ENCODE assay signal across 9 cellular contexts in genomic region chr1:6440198-6441126, GRCh38. TPM values are rescaled to one million over a fixed set of nuclear protein-coding genes. Genes with fewer than 3 reads are reported as not detected.
DNase-seq lines count a peak whose midpoint lies in the region; ATAC-seq and TF ChIP-seq lines count a peak whose summit lies in the region.
"Had no signal": no experiment of that assay in that cellular context is flagged by ENCODE, and none has a peak within 500 bp of the region (broad histone marks: within the 10 kb centered on the region; RNA-seq: fewer than 3 reads in every experiment).

No MANE protein-coding gene starts in this region.

- H3K4me1 ChIP-seq in BLaER1: peaks cover 41% of the 10 kb centered on the region
- H3K4me1 ChIP-seq in adipocyte (ENCODE audit: control insufficient read depth, insufficient read depth, low read length): peaks cover 4% of the 10 kb centered on the region

- POLR2A ChIA-PET in HEK293T (lab: Yijun Ruan, JAX): no interaction called here

- no peak overlapping the region for H3K27ac Mint-ChIP-seq in T-helper 17 cell

- H3K36me3 ChIP-seq in BLaER1 (no peaks in the 10 kb centered on the region), adipocyte (ENCODE audit: control insufficient read depth, insufficient read depth, low read length, severe bottlenecking) (no peaks in the 10 kb centered on the region)

- H3K27ac ChIP-seq in BLaER1: no peak overlapping the region

- H3K9ac ChIP-seq in BLaER1 (no peak overlapping the region), adipocyte (ENCODE audit: low read length) (no peak overlapping the region)

- peaks cover 15% of the 10 kb centered on the region for H3K27me3 Mint-ChIP-seq in T-helper 17 cell

- intact Hi-C loops in left colon (cut with DNase I, micrococcal nuclease): no loop called here

- no peak overlapping the region for H3K4me3 Mint-ChIP-seq in T-helper 17 cell

- peaks cover 18% of the 10 kb centered on the region for H3K4me1 Mint-ChIP-seq in T-helper 17 cell

- no peaks in the 10 kb centered on the region for H3K9me3 ChIP-seq in BLaER1
- no peaks in the 10 kb centered on the region for H3K9me3 ChIP-seq in T-helper 17 cell (ENCODE audit: control insufficient read depth, low read length, poor library complexity, severe bottlenecking)
- H3K9me3 ChIP-seq in adipocyte (ENCODE audit: control insufficient read depth, low read length): no peaks in the 10 kb centered on the region

- H3K4me2 ChIP-seq in BLaER1: peak overlapping the region; percentile 82

- ATAC-seq in T-helper 17 cell (peak; percentile 90), left colon (peak; percentile 83), GM21526 (IDR thresholded peaks at IDR 0.05; ENCODE audit: low FRiP score, unreplicated experiment) (no peak)

- CTCF ChIA-PET in HEK293T (lab: Yijun Ruan, JAX): interaction anchor here (0.6 to 1.4 kb wide), 8 partner anchors 8 to 92 kb away, joined by 3 to 5 read pairs (median 4); no protein-coding TSS in a partner anchor

- no peaks in the 10 kb centered on the region; the same call in 1 of the 2 replicates for H4K20me1 ChIP-seq in BLaER1

- DNase-seq in HEK293T (ENCODE audit: extremely low spot score) (peak; percentile 73), T-helper 17 cell (peak; percentile 69 to 79 (median 76)), adipocyte (ENCODE audit: low read depth) (peak; percentile 48), left colon (peak; percentile 82 to 87), middle frontal gyrus (ENCODE audit: extremely low spot score, low spot score) (no peak)
- peak; percentile 84 for DNase-seq in stimulated activated CD8-positive, alpha-beta memory T cell treated with anti-CD3 and anti-CD28 coated beads, Interleukin-4, amount 100 ng/mL, for 48 hours

- H3K4me3 ChIP-seq in BLaER1: peak overlapping the region; percentile 51
- no peak overlapping the region for H3K4me3 ChIP-seq in adipocyte (ENCODE audit: low read length)

- H3K27me3 ChIP-seq in BLaER1: peaks cover 47% of the 10 kb centered on the region
- H3K27me3 ChIP-seq in adipocyte (replicated peaks; ENCODE audit: control insufficient read depth, insufficient read depth, low read length): peaks cover 30% of the 10 kb centered on the region

- H3K36me3 Mint-ChIP-seq in T-helper 17 cell (ENCODE audit: low read depth): peaks cover 3% of the 10 kb centered on the region

TF ChIP-seq in HEK293T, 16 proteins besides CTCF, POLR2A, EP300 and RAD21:
- TF ChIP-seq L3MBTL2 (conservative IDR thresholded peaks at IDR 0.05) (no peak), BHLHE40 (IDR thresholded peaks at IDR 0.05; ENCODE audit: borderline replicate concordance) (no peak), HDGF (IDR thresholded peaks at IDR 0.05; ENCODE audit: borderline replicate concordance) (no peak), SUZ12 (IDR thresholded peaks at IDR 0.05) (no peak), NFRKB (IDR thresholded peaks at IDR 0.05) (no peak), ELF4 (IDR thresholded peaks at IDR 0.05) (no peak), FOXK2 (IDR thresholded peaks at IDR 0.05) (no peak), FOXA1 (IDR thresholded peaks at IDR 0.05) (no peak)

RNA-seq across cellular contexts. Expression of gene ESPN, which starts 15.9 kb away (rescaled TPM):
- total RNA-seq in T-helper 17 cell (10 to 100 TPM; 13.2 to 15.7 TPM), left colon (100 to 1,000 TPM; 100 to 152 TPM)

RNA-seq across cellular contexts. Expression of gene HES2, which starts 20.7 kb away (rescaled TPM):
- total RNA-seq in T-helper 17 cell (not detected), left colon (10 to 100 TPM; 29.4 to 34.0 TPM)
- total RNA-seq: mononuclear cell had no signal

RNA-seq across cellular contexts. Expression of gene TNFRSF25, which starts 25.5 kb away (rescaled TPM):
- total RNA-seq in T-helper 17 cell (100 to 1,000 TPM; 393 to 433 TPM), left colon (10 to 100 TPM; 21.7 to 71.9 TPM)

RNA-seq across cellular contexts. Expression of gene ACOT7, which starts 46.9 kb away (rescaled TPM):
- total RNA-seq in T-helper 17 cell (1 to 10 TPM; 4.9 to 7.1 TPM), left colon (10 to 100 TPM; 50.4 to 58.0 TPM)

RNA-seq across cellular contexts. Expression of gene PLEKHG5, which starts 51.0 kb away (rescaled TPM):
- total RNA-seq in T-helper 17 cell: 10 to 100 TPM; 10.8 to 12.8 TPM
- 10 to 100 TPM; 14.1 to 22.3 TPM for total RNA-seq in left colon

Comparison
In these comparisons a context has a peak if more than half of its experiments do, and no peak if none do; other contexts are left out.
1. RNA of gene ESPN, which starts 15.9 kb away (total RNA-seq): 100 to 152 TPM in left colon; 13.2 to 15.7 TPM in T-helper 17 cell; every median in the first group is over 4 times any median in the second.
2. RNA of gene HES2, which starts 20.7 kb away (total RNA-seq): 29.4 to 34.0 TPM in left colon; not detected in T-helper 17 cell; every median in the first group is over 10 times any median in the second.
3. RNA of gene TNFRSF25, which starts 25.5 kb away (total RNA-seq): 393 to 433 TPM in T-helper 17 cell; 21.7 to 71.9 TPM in left colon; every median in the first group is over 4 times any median in the second.